Comparison of ENCODE assay signal across 8 cellular contexts in the genomic region with DNA sequence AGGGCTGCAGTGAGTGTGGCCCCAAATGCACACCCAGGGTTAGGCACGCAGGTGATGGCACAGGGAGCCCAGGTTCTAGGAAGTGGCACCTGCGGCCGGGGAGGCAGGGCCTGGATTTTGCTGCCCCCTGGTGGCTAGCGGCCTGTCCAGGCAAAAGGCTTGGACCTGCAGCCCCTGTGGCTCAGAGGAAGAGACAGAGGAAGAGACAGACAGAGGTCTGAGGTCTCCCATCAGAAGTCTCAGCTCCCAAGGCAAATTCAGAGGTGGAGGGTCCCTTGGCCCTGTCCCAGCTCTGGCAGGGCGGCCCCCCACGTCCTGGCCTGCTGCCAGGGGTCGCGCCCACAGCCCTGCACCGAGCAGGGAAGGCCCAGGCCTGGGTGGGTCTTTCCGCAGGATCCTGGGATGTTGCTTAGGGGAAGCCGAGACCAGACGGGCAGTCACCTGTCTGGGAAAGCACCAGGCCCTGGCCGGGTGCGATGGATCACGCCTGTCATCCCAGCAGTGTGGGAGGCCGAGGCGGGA. TPM values are rescaled to one million over a fixed set of nuclear protein-coding genes. Genes with fewer than 3 reads are reported as not detected.
DNase-seq lines count a peak whose midpoint lies in the region; ATAC-seq and TF ChIP-seq lines count a peak whose summit lies in the region.

No MANE protein-coding gene starts in this region.

- H3K27me3 Mint-ChIP-seq in Calu3 (ENCODE audit: unreplicated experiment) (no peaks in the 10 kb centered on the region), activated B cell treated with CpG ODN at 0.5 μM for 24 hours (no peaks in the 10 kb centered on the region)

- TF ChIP-seq CTCF in Calu3 (IDR thresholded peaks at IDR 0.05; ENCODE audit: unreplicated experiment) (peak; percentile 83), activated B cell treated with CpG ODN at 0.5 μM for 24 hours (IDR thresholded peaks at IDR 0.05) (peak; percentile 25), cardiac fibroblast (IDR thresholded peaks at IDR 0.05; ENCODE audit: low read depth, low read length) (peak; percentile 95)

- no peaks in the 10 kb centered on the region for H3K9me2 ChIP-seq in GM23248 (ENCODE audit: insufficient read depth)

- H3K9me3 Mint-ChIP-seq in Calu3 (ENCODE audit: low read depth, unreplicated experiment) (no peaks in the 10 kb centered on the region), activated B cell treated with CpG ODN at 0.5 μM for 24 hours (no peaks in the 10 kb centered on the region)

- peak overlapping the region; percentile 63 for H3K27ac ChIP-seq in GM23248

- no peaks in the 10 kb centered on the region for H3K79me2 ChIP-seq in GM23248 (ENCODE audit: insufficient read depth)

- H3K9me3 ChIP-seq in GM23248 (ENCODE audit: low read depth): no peaks in the 10 kb centered on the region

- no peaks in the 10 kb centered on the region for H3K27me3 ChIP-seq in GM23248 (replicated peaks; ENCODE audit: insufficient read depth)

- peak overlapping the region; percentile 53 for H3K4me2 ChIP-seq in GM23248 (ENCODE audit: unreplicated experiment)

- POLR2A ChIA-PET in activated B cell treated with CpG ODN at 0.5 μM for 24 hours (lab: Charles Lee): interaction anchor here (0.6 to 8.0 kb wide), 17 partner anchors 9 to 918 kb away, joined by 3 to 209 read pairs (median 9); a partner anchor contains a TSS

- H3K4me1 ChIP-seq in GM23248 (ENCODE audit: insufficient read depth): peaks cover 10% of the 10 kb centered on the region

- peak overlapping the region; percentile 80 for H3K4me3 Mint-ChIP-seq in Calu3 (ENCODE audit: low read depth, unreplicated experiment)
- peak overlapping the region; percentile 87 for H3K4me3 Mint-ChIP-seq in activated B cell treated with CpG ODN at 0.5 μM for 24 hours

- H3K4me1 Mint-ChIP-seq in Calu3 (ENCODE audit: low read depth, unreplicated experiment) (no peaks in the 10 kb centered on the region), activated B cell treated with CpG ODN at 0.5 μM for 24 hours (peaks cover 42% of the 10 kb centered on the region)

- peak overlapping the region; percentile 72 for H3K9ac ChIP-seq in GM23248

- DNase-seq in Calu3 (peak; percentile 87), GM23248 (peak; percentile 82), NCI-H146 treated with DMSO at 0.1 percent for 48 hours (lab: John Stamatoyannopoulos, UW; ENCODE audit: unreplicated experiment) (peak; percentile 27), activated B cell treated with CpG ODN at 0.5 μM for 24 hours (peak; percentile 79), cardiac fibroblast (ENCODE audit: low read depth in 2 of 2) (peak; percentile 71 to 73), islet precursor cell (peak; percentile 90)
- DNase-seq in stimulated activated CD4-positive, alpha-beta T cell treated with anti-CD3 and anti-CD28 coated beads, Interleukin-12 subunit alpha, Interleukin-12 subunit beta, amount 100 ng/mL, for 48 hours (ENCODE audit: low read depth in 2 of 3, low spot score in 1 of 3): peak; percentile 75 to 81 (median 79)

- 0 to 3% methylated on average over 17 of the region's 17 CpGs for WGBS in GM23248 (ENCODE audit: low coverage in 1 of 2, low lambda C conversion rate in 2 of 2, missing lambda C conversion rate in 2 of 2), 2 experiments

- H3F3A ChIP-seq in GM23248 (ENCODE audit: insufficient read depth): peaks cover 4% of the 10 kb centered on the region; the same call in 1 of the 2 replicates

- H2AFZ ChIP-seq in GM23248: peak overlapping the region; percentile 72

- H3K36me3 Mint-ChIP-seq in Calu3 (ENCODE audit: insufficient read depth, unreplicated experiment): peaks cover 15% of the 10 kb centered on the region
- H3K36me3 Mint-ChIP-seq in activated B cell treated with CpG ODN at 0.5 μM for 24 hours (ENCODE audit: low read depth): no peaks in the 10 kb centered on the region

- no peaks in the 10 kb centered on the region for H4K20me1 ChIP-seq in GM23248 (ENCODE audit: insufficient read depth)

- H3K4me3 ChIP-seq in GM23248 (peak overlapping the region; percentile 44), cardiac fibroblast (replicated peaks in 1 of 2; ENCODE audit: low read depth in 2 of 2, low read length in 2 of 2) (no peak overlapping the region)

- intact Hi-C loops in Calu3 (cut with micrococcal nuclease; ENCODE audit: unreplicated experiment): loop anchor here (1.0 to 10.0 kb wide), 2 partner anchors 134 to 353 kb away; a partner anchor contains a TSS
- intact Hi-C loops in activated B cell treated with CpG ODN at 0.5 μM for 24 hours (cut with micrococcal nuclease): loop anchor here (1.0 to 5.0 kb wide), 11 partner anchors 8 to 874 kb away; a partner anchor contains a TSS

- no peaks in the 10 kb centered on the region for H3K36me3 ChIP-seq in GM23248 (ENCODE audit: low read depth)

- CTCF ChIA-PET in Calu3 (lab: Charles Lee): interaction anchor here (0.7 to 3.3 kb wide), 7 partner anchors 13 to 353 kb away, joined by 3 to 19 read pairs (median 5); a partner anchor contains a TSS
- CTCF ChIA-PET in activated B cell treated with CpG ODN at 0.5 μM for 24 hours (lab: Charles Lee): interaction anchor here (0.7 to 3.1 kb wide), 13 partner anchors 14 to 353 kb away, joined by 3 to 21 read pairs (median 4); a partner anchor contains a TSS

- BruUV-seq in Calu3 (replicated peaks; lab: Mats Ljungman, UMichigan): no TSS peak

- ATAC-seq in activated B cell treated with CpG ODN at 0.5 μM for 24 hours (ENCODE audit: low read depth): peak; percentile 23
- ATAC-seq in GM21619 (IDR thresholded peaks at IDR 0.05; ENCODE audit: unreplicated experiment): no peak

- H3K27ac Mint-ChIP-seq in Calu3 (ENCODE audit: unreplicated experiment) (no peak overlapping the region), activated B cell treated with CpG ODN at 0.5 μM for 24 hours (peak overlapping the region; percentile 96)

- in situ Hi-C loops in GM23248 (cut with MboI): loop anchor here (10.0 kb wide), 1 partner anchor 133 kb away; a partner anchor contains a TSS

RNA-seq across cellular contexts. Expression of a gene that starts 8.0 kb away (rescaled TPM):
- total RNA-seq in Calu3 (2022): 24.4 and 33.4 TPM in 2 replicates
- total RNA-seq in GM23248 (2014; rRNA removed; shearing (Covaris generic)): 4.7 and 13.3 TPM in 2 replicates
- polyA plus RNA-seq in GM23248 (2016; fragmentation: Nextera tagmentation; extraction: Ambion mirVana): 7.8 and 7.9 TPM in 2 replicates
- total RNA-seq in activated B cell treated with CpG ODN at 0.5 μM for 24 hours: 140 and 148 TPM in 2 replicates

RNA-seq across cellular contexts. Expression of a gene that starts 18.1 kb away (rescaled TPM):
- total RNA-seq in Calu3 (2022) (not detected in 2 replicates), activated B cell treated with CpG ODN at 0.5 μM for 24 hours (not detected in 2 replicates)
- 1.1 TPM in 1 of 2 replicates, not detected in the other for total RNA-seq in GM23248 (2014; rRNA removed; shearing (Covaris generic))
- polyA plus RNA-seq in GM23248 (2016; fragmentation: Nextera tagmentation; extraction: Ambion mirVana): not detected in 2 replicates

RNA-seq across cellular contexts. Expression of a gene that starts 21.7 kb away (rescaled TPM):
- total RNA-seq in Calu3 (2022): 24.4 and 24.7 TPM in 2 replicates
- 29.7 and 35.5 TPM in 2 replicates for total RNA-seq in GM23248 (2014; rRNA removed; shearing (Covaris generic))
- polyA plus RNA-seq in GM23248 (2016; fragmentation: Nextera tagmentation; extraction: Ambion mirVana): 15.5 and 18.0 TPM in 2 replicates
- total RNA-seq in activated B cell treated with CpG ODN at 0.5 μM for 24 hours: 43.1 and 54.0 TPM in 2 replicates

RNA-seq across cellular contexts. Expression of a gene that starts 38.4 kb away (rescaled TPM):
- total RNA-seq in Calu3 (2022) (31.0 and 51.5 TPM in 2 replicates), activated B cell treated with CpG ODN at 0.5 μM for 24 hours (12.6 and 13.5 TPM in 2 replicates)
- total RNA-seq in GM23248 (2014; rRNA removed; shearing (Covaris generic)): 8.5 and 11.3 TPM in 2 replicates
- polyA plus RNA-seq in GM23248 (2016; fragmentation: Nextera tagmentation; extraction: Ambion mirVana): 12.4 and 13.5 TPM in 2 replicates

Comparison
In these comparisons a context has a peak if more than half of its experiments do, and no peak if none do; other contexts are left out.
1. DNase-seq: peak in every context shown above with its lines; median percentile 90 in islet precursor cell; 87 in Calu3; 82 in GM23248; 79 in activated B cell treated with CpG ODN at 0.5 μM for 24 hours; 79 in stimulated activated CD4-positive, alpha-beta T cell treated with anti-CD3 and anti-CD28 coated beads, Interleukin-12 subunit alpha, Interleukin-12 subunit beta, amount 100 ng/mL, for 48 hours; 72 in cardiac fibroblast; 27 in NCI-H146 treated with DMSO at 0.1 percent for 48 hours.
2. CTCF ChIP-seq: peak in every context shown above with its lines; median percentile 95 in cardiac fibroblast; 83 in Calu3; 25 in activated B cell treated with CpG ODN at 0.5 μM for 24 hours.